Comparison of ENCODE assay signal across 18 cellular contexts in genomic region chr11:68551223-68551622, GRCh38.
DNase-seq lines count a peak whose midpoint lies in the region; ATAC-seq and TF ChIP-seq lines count a peak whose summit lies in the region.
"Had no signal": no experiment of that assay in that cellular context is flagged by ENCODE, and none has a peak within 500 bp of the region (broad histone marks: within the 10 kb centered on the region; RNA-seq: fewer than 3 reads in every experiment).

No MANE protein-coding gene starts in this region.

- in situ Hi-C loops in SK-MEL-5 (cut with HindIII; ENCODE audit: low pct_unique_long_range_greater_than_20kb, low sequenced_read_pairs) = no loop called here

- no peak for ATAC-seq in activated T-cell treated with anti-CD3 and anti-CD28 coated beads, Interleukin-2, amount 50 U/mL, for 72 hours (replicated peaks in 1 of 2)
- ATAC-seq in GM19395 (IDR thresholded peaks at IDR 0.05; ENCODE audit: unreplicated experiment) = no peak

- no peak overlapping the region for H3K9ac ChIP-seq in smooth muscle cell (ENCODE audit: low read depth)
- H3K9ac ChIP-seq: neural progenitor cell had no signal

- no peak for TF ChIP-seq CTCF in smooth muscle cell (IDR thresholded peaks at IDR 0.05; ENCODE audit: borderline replicate concordance, insufficient read depth, poor library complexity, severe bottlenecking)

- H3K36me3 Mint-ChIP-seq in activated T-cell treated with anti-CD3 and anti-CD28 coated beads, Interleukin-2, amount 50 U/mL, for 72 hours (ENCODE audit: insufficient read depth in 2 of 2) = peaks cover 11 to 31% of the 10 kb centered on the region in 2 donors

- H3K27ac Mint-ChIP-seq in activated T-cell treated with anti-CD3 and anti-CD28 coated beads, Interleukin-2, amount 50 U/mL, for 72 hours = peak overlapping the region; percentile 97
- H3K27ac Mint-ChIP-seq: neural progenitor cell had no signal

- peak overlapping the region in 1 of 2 donors; percentile 80 for H3K4me3 Mint-ChIP-seq in activated T-cell treated with anti-CD3 and anti-CD28 coated beads, Interleukin-2, amount 50 U/mL, for 72 hours
- H3K4me3 Mint-ChIP-seq: IgD-negative memory B cell, neural progenitor cell had no signal

- no peak overlapping the region for H3K4me3 ChIP-seq in smooth muscle cell
- H3K4me3 ChIP-seq: neural progenitor cell, tibial artery had no signal

- H4K20me1 ChIP-seq in smooth muscle cell (ENCODE audit: low read depth) = peaks cover 94% of the 10 kb centered on the region

- peak overlapping the region; percentile 75 for H3K27ac ChIP-seq in smooth muscle cell (ENCODE audit: low read depth)
- H3K27ac ChIP-seq: C4-2B, neural progenitor cell, RWPE1, tibial artery had no signal

- H2AFZ ChIP-seq in smooth muscle cell (ENCODE audit: low read depth) = no peak overlapping the region
- H2AFZ ChIP-seq: neural progenitor cell had no signal

- peaks cover 7% of the 10 kb centered on the region for H3F3A ChIP-seq in smooth muscle cell (ENCODE audit: low read depth)

- H3K4me1 Mint-ChIP-seq in activated T-cell treated with anti-CD3 and anti-CD28 coated beads, Interleukin-2, amount 50 U/mL, for 72 hours (ENCODE audit: low read depth) = peaks cover 50% of the 10 kb centered on the region
- H3K4me1 Mint-ChIP-seq: neural progenitor cell had no signal

- no peak for DNase-seq in activated T-cell treated with anti-CD3 and anti-CD28 coated beads, Interleukin-2, amount 50 U/mL, for 72 hours
- DNase-seq in activated T-cell treated with anti-CD3 and anti-CD28 coated beads for 4 hours (no peak), SK-MEL-5 (ENCODE audit: low read depth, low spot score) (peak; percentile 60), foreskin melanocyte (peak; percentile 51), smooth muscle cell (lab: John Stamatoyannopoulos, UW; ENCODE audit: unreplicated experiment) (no peak), NCI-H2227 treated with DMSO at 0.1 percent for 48 hours (lab: John Stamatoyannopoulos, UW) (no peak), NCI-H446 treated with DMSO at 0.1 percent for 48 hours (lab: John Stamatoyannopoulos, UW) (no peak)
- DNase-seq: anterior cingulate cortex, DMS79, kidney glomerular epithelial cell, NCI-H2029 treated with DMSO at 0.1 percent for 48 hours, NCI-H510A treated with DMSO at 0.1 percent for 48 hours, tibial artery had no signal

- H3K27me3 ChIP-seq in smooth muscle cell (ENCODE audit: low read depth) = no peaks in the 10 kb centered on the region
- H3K27me3 ChIP-seq: neural progenitor cell, tibial artery had no signal

- H3K9me3 Mint-ChIP-seq in activated T-cell treated with anti-CD3 and anti-CD28 coated beads, Interleukin-2, amount 50 U/mL, for 72 hours = no peaks in the 10 kb centered on the region
- H3K9me3 Mint-ChIP-seq: IgD-negative memory B cell, neural progenitor cell had no signal

- no peaks in the 10 kb centered on the region for H3K4me1 ChIP-seq in smooth muscle cell (ENCODE audit: low read depth)
- H3K4me1 ChIP-seq: neural progenitor cell had no signal

- H3K79me2 ChIP-seq in smooth muscle cell (ENCODE audit: low read depth) = peaks cover 52% of the 10 kb centered on the region

- no peaks in the 10 kb centered on the region for H3K9me3 ChIP-seq in smooth muscle cell (replicated peaks; ENCODE audit: low read depth)
- H3K9me3 ChIP-seq: tibial artery had no signal

- H3K27me3 Mint-ChIP-seq in activated T-cell treated with anti-CD3 and anti-CD28 coated beads, Interleukin-2, amount 50 U/mL, for 72 hours (ENCODE audit: low read depth) = no peaks in the 10 kb centered on the region
- H3K27me3 Mint-ChIP-seq: IgD-negative memory B cell had no signal

- H3K36me3 ChIP-seq in smooth muscle cell (ENCODE audit: low read depth) = peaks cover 10% of the 10 kb centered on the region
- H3K36me3 ChIP-seq: neural progenitor cell had no signal

- WGBS in smooth muscle cell (ENCODE audit: low lambda C conversion rate) = 93% methylated on average over 7 of the region's 7 CpGs

- H3K4me2 ChIP-seq in smooth muscle cell = peak overlapping the region; percentile 59
- H3K4me2 ChIP-seq: neural progenitor cell had no signal

Comparison
In these comparisons a context has a peak if more than half of its experiments do, and no peak if none do; other contexts are left out.
1. DNase-seq: peak in SK-MEL-5 (single experiment) and foreskin melanocyte (single experiment); none in activated T-cell treated with anti-CD3 and anti-CD28 coated beads, Interleukin-2, amount 50 U/mL, for 72 hours (0 of 2), activated T-cell treated with anti-CD3 and anti-CD28 coated beads for 4 hours (single experiment), smooth muscle cell (single experiment), NCI-H2227 treated with DMSO at 0.1 percent for 48 hours (single experiment) and NCI-H446 treated with DMSO at 0.1 percent for 48 hours (single experiment).